Comparison of ENCODE assay signal across 9 cellular contexts in the genomic region with DNA sequence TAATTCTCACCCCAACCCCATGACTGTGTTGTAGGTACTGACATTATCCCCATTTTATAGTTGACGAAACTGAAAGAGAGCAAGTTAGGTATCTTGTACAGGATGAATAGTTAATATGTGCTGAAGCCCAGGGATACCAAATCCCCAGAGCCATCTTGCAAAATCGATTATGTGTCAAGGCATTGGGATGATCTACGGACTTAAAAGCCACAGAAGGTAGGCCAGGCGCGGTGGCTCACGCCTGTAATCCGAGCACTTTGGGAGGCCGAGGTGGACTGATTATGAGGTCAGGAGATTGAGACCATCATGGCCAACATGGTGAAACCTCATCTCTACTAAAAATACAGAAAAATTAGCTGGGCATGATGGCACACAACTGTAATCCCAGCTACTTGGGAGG.
"Had no signal": no experiment of that assay in that cellular context is flagged by ENCODE, and none has a peak within 500 bp of the region (broad histone marks: within the 10 kb centered on the region; RNA-seq: fewer than 3 reads in every experiment).

No MANE protein-coding gene starts in this region.

- H3K4me3 ChIP-seq: GM23338 had no signal

- ATAC-seq: GM23338, HCT116 had no signal

- H3K27ac ChIP-seq: HL-60 had no signal

- FAIRE-seq: H1, H54 had no signal

- H3K4me2 ChIP-seq: GM23338 had no signal

- H2AFZ ChIP-seq: GM23338 had no signal

- DNase-seq: H9, HFFc6, IMR-90, KBM-7 had no signal
